In genomic region chr3:59180006-59180405, GRCh38 we compare ENCODE assay signal across 16 cellular contexts.
"Had no signal": no experiment of that assay in that cellular context is flagged by ENCODE, and none has a peak within 500 bp of the region (broad histone marks: within the 10 kb centered on the region; RNA-seq: fewer than 3 reads in every experiment).

No MANE protein-coding gene starts in this region.

- H3K4me3 ChIP-seq: esophagus squamous epithelium, neural progenitor cell had no signal

- DNase-seq: activated CD4-positive, alpha-beta memory T cell treated with anti-CD3 and anti-CD28 coated beads for 36 hours; activated CD4-positive, alpha-beta T cell treated with anti-CD3 and anti-CD28 coated beads for 36 hours; dermis blood vessel endothelial cell; effector memory CD4-positive, alpha-beta T cell; esophagus squamous epithelium; left ventricle myocardium superior; naive thymus-derived CD4-positive, alpha-beta T cell; stimulated activated CD4-positive, alpha-beta T cell treated with anti-CD3 and anti-CD28 coated beads, Interleukin-12 subunit alpha, Interleukin-12 subunit beta, amount 100 ng/mL, for 4 hours; stimulated activated CD4-positive, alpha-beta T cell treated with anti-CD3 and anti-CD28 coated beads, Interleukin-1b, Interleukin-23, amount 100 ng/mL, for 48 hours; stimulated activated naive CD8-positive, alpha-beta T cell treated with anti-CD3 and anti-CD28 coated beads, Interleukin-15, amount 100 ng/mL, for 72 hours had no signal

- H3K27me3 Mint-ChIP-seq: progenitor cell of endocrine pancreas; stimulated activated naive CD8-positive, alpha-beta T cell treated with anti-CD3 and anti-CD28 coated beads, Interleukin-15, amount 100 ng/mL, for 72 hours; type B pancreatic cell had no signal

- H3K4me2 ChIP-seq: neural progenitor cell had no signal

- H3K36me3 Mint-ChIP-seq: activated CD4-positive, alpha-beta memory T cell treated with anti-CD3 and anti-CD28 coated beads for 36 hours; memory B cell; neural progenitor cell; type B pancreatic cell had no signal

- H3K9me3 Mint-ChIP-seq: activated CD4-positive, alpha-beta memory T cell treated with anti-CD3 and anti-CD28 coated beads for 36 hours; stimulated activated naive CD8-positive, alpha-beta T cell treated with anti-CD3 and anti-CD28 coated beads, Interleukin-15, amount 100 ng/mL, for 72 hours; T-helper 2 cell treated with Interferon-gamma antibody and Interleukin-4, amounts not matched to agents 5 μg/mL and 100 μg/mL, for 36 hours had no signal

- H3K4me1 Mint-ChIP-seq: activated CD4-positive, alpha-beta T cell treated with anti-CD3 and anti-CD28 coated beads for 36 hours; memory B cell; naive thymus-derived CD4-positive, alpha-beta T cell; stimulated activated naive CD8-positive, alpha-beta T cell treated with anti-CD3 and anti-CD28 coated beads, Interleukin-15, amount 100 ng/mL, for 72 hours had no signal

- ATAC-seq: activated CD4-positive, alpha-beta T cell treated with anti-CD3 and anti-CD28 coated beads for 36 hours; left ventricle myocardium superior; naive thymus-derived CD4-positive, alpha-beta T cell; stimulated activated naive CD8-positive, alpha-beta T cell treated with anti-CD3 and anti-CD28 coated beads, Interleukin-15, amount 100 ng/mL, for 72 hours had no signal

- H3K27ac ChIP-seq: esophagus squamous epithelium, neural progenitor cell had no signal

- H3K4me3 Mint-ChIP-seq: activated CD4-positive, alpha-beta memory T cell treated with anti-CD3 and anti-CD28 coated beads for 36 hours; activated CD4-positive, alpha-beta T cell treated with anti-CD3 and anti-CD28 coated beads for 36 hours; activated naive CD8-positive, alpha-beta T cell; memory B cell; naive thymus-derived CD4-positive, alpha-beta T cell; neural progenitor cell; stimulated activated naive CD8-positive, alpha-beta T cell treated with anti-CD3 and anti-CD28 coated beads, Interleukin-15, amount 100 ng/mL, for 72 hours; T-helper 2 cell treated with Interferon-gamma antibody and Interleukin-4, amounts not matched to agents 5 μg/mL and 100 μg/mL, for 36 hours; type B pancreatic cell had no signal

- H3K27ac Mint-ChIP-seq: activated CD4-positive, alpha-beta memory T cell treated with anti-CD3 and anti-CD28 coated beads for 36 hours; activated CD4-positive, alpha-beta T cell treated with anti-CD3 and anti-CD28 coated beads for 36 hours; activated naive CD8-positive, alpha-beta T cell; memory B cell; naive thymus-derived CD4-positive, alpha-beta T cell; neural progenitor cell; progenitor cell of endocrine pancreas; stimulated activated naive CD8-positive, alpha-beta T cell treated with anti-CD3 and anti-CD28 coated beads, Interleukin-15, amount 100 ng/mL, for 72 hours; T-helper 2 cell treated with Interferon-gamma antibody and Interleukin-4, amounts not matched to agents 5 μg/mL and 100 μg/mL, for 36 hours; type B pancreatic cell had no signal

- H3K27me3 ChIP-seq: esophagus squamous epithelium, neural progenitor cell had no signal

- H3K36me3 ChIP-seq: esophagus squamous epithelium, neural progenitor cell had no signal

- H2AFZ ChIP-seq: neural progenitor cell had no signal

- H3K4me1 ChIP-seq: esophagus squamous epithelium, neural progenitor cell had no signal
